Comparison of ENCODE assay signal across 9 cellular contexts in the genomic region with DNA sequence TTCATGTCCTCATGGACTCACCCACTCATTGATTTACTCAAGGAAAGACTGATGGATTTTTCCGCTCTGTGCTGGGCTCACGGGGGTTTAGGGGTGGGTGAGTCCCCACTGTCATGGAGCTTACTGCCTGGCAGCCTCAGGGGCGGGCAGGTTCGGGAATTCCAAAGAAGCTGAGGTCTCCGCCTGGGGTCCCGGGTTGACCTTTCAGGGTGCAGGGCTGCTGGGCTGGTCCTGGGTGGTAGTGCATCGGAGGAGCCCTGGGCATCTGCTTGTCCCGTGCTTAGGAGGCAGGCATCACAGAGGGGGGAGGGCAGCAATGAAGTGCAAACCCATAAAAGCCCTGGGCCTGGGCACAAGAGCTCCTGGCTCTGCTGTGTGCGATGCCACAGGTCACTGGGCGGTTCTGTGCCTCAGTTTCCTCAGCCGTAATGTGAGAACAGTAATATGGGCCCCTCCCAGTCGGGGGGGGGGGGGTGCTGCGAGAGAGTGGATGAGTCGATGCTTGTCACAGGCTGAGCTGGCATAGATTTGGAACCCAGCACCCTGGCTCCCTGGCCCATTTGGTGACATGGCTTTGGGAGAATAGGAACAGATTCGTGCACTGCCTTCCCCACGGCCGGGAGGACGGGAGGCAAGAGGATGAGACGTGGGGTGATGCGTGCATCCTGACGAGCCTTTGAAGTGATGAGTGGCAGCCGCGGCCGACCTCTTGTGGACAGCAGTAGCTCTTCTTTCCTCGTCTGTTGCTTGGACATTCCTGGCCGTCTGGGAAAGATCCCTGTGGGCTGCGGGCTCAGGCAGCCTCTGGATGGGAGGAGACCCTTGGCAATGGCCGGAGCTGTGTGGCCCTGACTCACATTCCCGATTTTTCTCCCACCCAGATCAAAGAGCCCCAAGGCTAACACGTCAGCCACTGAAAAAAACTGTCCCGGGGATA. TPM values are rescaled to one million over a fixed set of nuclear protein-coding genes. Genes with fewer than 3 reads are reported as not detected.
DNase-seq lines count a peak whose midpoint lies in the region; TF ChIP-seq lines count a peak whose summit lies in the region.
"Had no signal": no experiment of that assay in that cellular context is flagged by ENCODE, and none has a peak within 500 bp of the region (broad histone marks: within the 10 kb centered on the region; RNA-seq: fewer than 3 reads in every experiment).

No MANE protein-coding gene starts in this region.

- TF ChIP-seq CTCF in brain microvascular endothelial cell (IDR thresholded peaks at IDR 0.05; ENCODE audit: low read depth, low read length, missing control alignments), result peak; percentile 65

- H3K9me3 ChIP-seq in HAP-1, result no peaks in the 10 kb centered on the region

- no peaks in the 10 kb centered on the region for H3K4me1 ChIP-seq in HAP-1

- H3K27ac ChIP-seq in brain microvascular endothelial cell, result no peak overlapping the region

- H3K27me3 ChIP-seq in H7 (ENCODE audit: control insufficient read depth, insufficient read depth, low read length) (no peaks in the 10 kb centered on the region), brain microvascular endothelial cell (replicated peaks) (peaks cover 21% of the 10 kb centered on the region), HAP-1 (ENCODE audit: low read depth) (peaks cover 19% of the 10 kb centered on the region)

- H3K36me3 ChIP-seq in H7 (replicated peaks; ENCODE audit: control insufficient read depth, insufficient read depth, low read length), result no peaks in the 10 kb centered on the region
- no peaks in the 10 kb centered on the region for H3K36me3 ChIP-seq in brain microvascular endothelial cell (replicated peaks)
- no peaks in the 10 kb centered on the region for H3K36me3 ChIP-seq in HAP-1 (replicated peaks)

- in situ Hi-C loops in brain microvascular endothelial cell (cut with HindIII; ENCODE audit: low pct_ligation_motif_present, low sequenced_read_pairs), result no loop called here
- in situ Hi-C loops in HAP-1 (cut with MboI; ENCODE audit: low sequenced_read_pairs), result no loop called here

- DNase-seq in H7 (peak; percentile 57), brain microvascular endothelial cell (peak; percentile 41), iPS-NIHi11 (ENCODE audit: low spot score) (peak; percentile 40), stromal cell of bone marrow (ENCODE audit: low read depth) (peak; percentile 34), SHP77 treated with DMSO at 0.1 percent for 48 hours (lab: John Stamatoyannopoulos, UW) (no peak), HPDE6-E6E7 (ENCODE audit: extremely low spot score) (no peak), HAP-1 (ENCODE audit: low spot score in 2 of 2) (no peak)
- DNase-seq: NCI-H2029 had no signal

- H3K4me3 ChIP-seq in H7 (ENCODE audit: insufficient read depth, low read depth, low read length) (no peak overlapping the region), brain microvascular endothelial cell (ENCODE audit: low read depth, low read length) (no peak overlapping the region), HAP-1 (no peak overlapping the region)

RNA-seq across cellular contexts. Expression of a gene that starts 42.0 kb away (rescaled TPM):
- total RNA-seq in H7 (2014; rRNA removed; shearing (Covaris generic)), result 0.14 and 0.22 TPM in 2 replicates
- total RNA-seq: mononuclear cell had no signal

Comparison
In these comparisons a context has a peak if more than half of its experiments do, and no peak if none do; other contexts are left out.
1. DNase-seq: peak in H7 (single experiment), brain microvascular endothelial cell (single experiment), iPS-NIHi11 (single experiment) and stromal cell of bone marrow (single experiment); none in SHP77 treated with DMSO at 0.1 percent for 48 hours (single experiment), HPDE6-E6E7 (single experiment) and HAP-1 (0 of 2).